Comparison of ENCODE assay signal across 8 cellular contexts in the genomic region with DNA sequence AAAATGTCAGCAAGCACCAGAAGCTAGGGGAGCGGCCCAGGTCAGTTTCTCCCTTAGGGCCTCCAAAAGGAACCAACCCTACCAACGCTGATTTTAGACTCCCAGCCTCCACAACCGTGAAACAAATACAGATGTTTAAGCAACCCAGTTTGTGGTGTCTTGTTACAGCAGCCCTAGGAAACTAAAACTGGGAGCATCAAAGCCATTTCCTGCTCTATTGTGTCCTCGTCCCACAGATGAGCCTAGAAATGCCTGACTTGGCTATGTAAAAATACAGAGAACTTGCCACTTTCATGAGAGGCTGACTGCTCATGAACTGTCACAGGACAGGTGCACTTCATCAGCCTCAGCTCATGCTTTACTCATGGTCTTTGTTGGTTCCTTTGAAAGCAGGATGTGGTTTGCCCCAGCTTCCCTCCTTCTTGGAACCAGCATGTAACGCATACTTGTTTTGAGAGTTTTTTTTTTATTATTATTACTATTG.
DNase-seq lines count a peak whose midpoint lies in the region; ATAC-seq and TF ChIP-seq lines count a peak whose summit lies in the region.

No MANE protein-coding gene starts in this region.

- POLR2A ChIA-PET in HEK293T (lab: Yijun Ruan, JAX) = no interaction called here

- ATAC-seq in GM21381 (IDR thresholded peaks at IDR 0.05; ENCODE audit: unreplicated experiment) = peak; percentile 80

- 9 to 31% (median 17%) methylated on average over 5 of the region's 5 CpGs for WGBS in spleen, 5 donors

- TF ChIP-seq POLR2A in spleen (IDR thresholded peaks at IDR 0.05) = no peak

- TF ChIP-seq CTCF in spleen (IDR thresholded peaks at IDR 0.05 in 8 of 11, conservative IDR thresholded peaks at IDR 0.05 in 3 of 11) = no peak

- H3K27ac ChIP-seq in spleen = peak overlapping the region; percentile 73 to 92 (median 86)

- DNase-seq in DMS53 treated with DMSO at 0.1 percent for 48 hours (lab: John Stamatoyannopoulos, UW; ENCODE audit: unreplicated experiment) = peak; percentile 6
- peak; percentile 86 for DNase-seq in HT1080 (ENCODE audit: low read depth)
- peak in 3 of 4 experiments; percentile 50 to 63 (median 59) for DNase-seq in activated CD4-positive, CD25-positive, alpha-beta regulatory T cell (lab: John Stamatoyannopoulos, UW)
- peak; percentile 47 for DNase-seq in effector CD8-positive, alpha-beta T cell (lab: John Stamatoyannopoulos, UW)
- DNase-seq in spleen = peak; percentile 73
- no peak for DNase-seq in HEK293T (ENCODE audit: extremely low spot score)
- DNase-seq in D341Med (ENCODE audit: low spot score) = no peak

- no peaks in the 10 kb centered on the region for H3K36me3 ChIP-seq in spleen

- H3K9me3 ChIP-seq in spleen = no peaks in the 10 kb centered on the region

- CTCF ChIA-PET in HEK293T (lab: Yijun Ruan, JAX) = no interaction called here

- H3K4me1 ChIP-seq in spleen = peaks cover 23 to 71% (median 54%) of the 10 kb centered on the region in 6 donors

- no peaks in the 10 kb centered on the region for H3K27me3 ChIP-seq in spleen (replicated peaks in 1 of 7)

- no peak overlapping the region for H3K4me3 ChIP-seq in spleen

- intact Hi-C loops in spleen (cut with DNase I; ENCODE audit: low total_unique reads) = no loop called here

TF ChIP-seq in HEK293T, 16 proteins besides CTCF, POLR2A, EP300 and RAD21:
- TF ChIP-seq HDGF (IDR thresholded peaks at IDR 0.05; ENCODE audit: borderline replicate concordance) (no peak), CTBP1 (IDR thresholded peaks at IDR 0.05; ENCODE audit: borderline replicate concordance) (no peak)

Comparison
In these comparisons a context has a peak if more than half of its experiments do, and no peak if none do; other contexts are left out.
1. DNase-seq: peak in DMS53 treated with DMSO at 0.1 percent for 48 hours (single experiment), HT1080 (single experiment), activated CD4-positive, CD25-positive, alpha-beta regulatory T cell (3 of 4), effector CD8-positive, alpha-beta T cell (single experiment) and spleen (single experiment); none in HEK293T (single experiment) and D341Med (single experiment).